18 cellular contexts compared by ENCODE assay signal in the genomic region with DNA sequence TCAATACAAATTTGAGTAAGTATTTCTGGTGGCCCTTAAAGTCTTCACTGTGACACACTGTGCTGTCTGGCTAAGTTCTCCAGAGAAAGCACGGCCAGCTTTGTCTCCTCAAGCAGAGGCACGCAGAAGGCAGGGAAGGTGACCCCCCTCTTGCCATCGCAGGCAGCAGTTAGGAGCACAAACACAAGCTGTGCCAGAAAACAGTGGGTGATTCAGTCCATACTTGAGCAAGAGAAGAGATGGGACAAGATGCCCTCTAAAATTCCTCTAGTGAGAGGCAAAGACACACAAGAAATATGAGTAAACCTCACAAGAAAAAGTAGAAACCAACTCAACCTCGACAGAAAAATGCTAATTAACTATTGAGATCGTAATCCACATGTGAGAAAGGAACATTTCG.
"Had no signal": no experiment of that assay in that cellular context is flagged by ENCODE, and none has a peak within 500 bp of the region (broad histone marks: within the 10 kb centered on the region; RNA-seq: fewer than 3 reads in every experiment).

No MANE protein-coding gene starts in this region.

- H3K27ac Mint-ChIP-seq: activated CD4-positive, alpha-beta T cell treated with anti-CD3 and anti-CD28 coated beads, Interleukin-2, amount 10 ng/mL, durations not matched to agents 7 days and 5 days; activated CD8-positive, alpha-beta T cell treated with anti-CD3 and anti-CD28 coated beads, Interleukin-2, amount 10 ng/mL, durations not matched to agents 7 days and 5 days; activated naive CD4-positive, alpha-beta T cell treated with anti-CD3 and anti-CD28 coated beads for 36 hours; activated T-cell treated with anti-CD3 and anti-CD28 coated beads, Interleukin-2, amount 50 U/mL, for 24 hours; activated T-helper 2 cell treated with anti-CD3 and anti-CD28 coated beads, Interferon-gamma antibody, Interleukin-2, Interleukin-4, amounts not matched to agents 10 μg/mL and 5 μg/mL and 100 μg/mL, durations not matched to agents 14 hours and 24 hours and 36 hours; dendritic cell treated with granulocyte-macrophage colony-stimulating factor and Interleukin-4, amounts not matched to agents 40 ng/mL and 50 ng/mL, for 4 days; nephron; T-helper 1 cell treated with Interleukin-12 subunit alpha and Interleukin-12 subunit beta and Interleukin-4 antibody, amounts not matched to agents 30 μg/mL and 1 μg/mL, for 36 hours had no signal

- H3K4me3 ChIP-seq: gastroesophageal sphincter, right lobe of liver, smooth muscle cell, stomach had no signal

- H3K4me3 Mint-ChIP-seq: activated CD4-positive, alpha-beta T cell treated with anti-CD3 and anti-CD28 coated beads, Interleukin-2, amount 10 ng/mL, durations not matched to agents 7 days and 5 days; activated CD8-positive, alpha-beta T cell treated with anti-CD3 and anti-CD28 coated beads, Interleukin-2, amount 10 ng/mL, durations not matched to agents 7 days and 5 days; activated naive CD4-positive, alpha-beta T cell treated with anti-CD3 and anti-CD28 coated beads for 36 hours; activated T-cell treated with anti-CD3 and anti-CD28 coated beads, Interleukin-2, amount 50 U/mL, for 24 hours; dendritic cell treated with granulocyte-macrophage colony-stimulating factor and Interleukin-4, amounts not matched to agents 40 ng/mL and 50 ng/mL, for 4 days; nephron; T-helper 1 cell treated with Interleukin-12 subunit alpha and Interleukin-12 subunit beta and Interleukin-4 antibody, amounts not matched to agents 30 μg/mL and 1 μg/mL, for 36 hours had no signal

- H3K4me1 Mint-ChIP-seq: activated CD4-positive, alpha-beta T cell treated with anti-CD3 and anti-CD28 coated beads, Interleukin-2, amount 10 ng/mL, durations not matched to agents 7 days and 5 days; nephron had no signal

- DNase-seq: activated CD4-positive, alpha-beta T cell treated with anti-CD3 and anti-CD28 coated beads, Interleukin-2, amount 10 ng/mL, durations not matched to agents 7 days and 5 days; activated CD8-positive, alpha-beta T cell treated with anti-CD3 and anti-CD28 coated beads, Interleukin-2, amount 10 ng/mL, durations not matched to agents 7 days and 5 days; activated naive CD4-positive, alpha-beta T cell treated with anti-CD3 and anti-CD28 coated beads for 36 hours; activated T-cell treated with anti-CD3 and anti-CD28 coated beads, Interleukin-2, amount 50 U/mL, for 24 hours; effector CD8-positive, alpha-beta T cell; midbrain; nucleus accumbens; right lobe of liver; stimulated activated CD4-positive, alpha-beta T cell treated with anti-CD3 and anti-CD28 coated beads, Interleukin-4, amount 100 ng/mL, for 1 hour; stomach; trophoblast cell had no signal

- H3K9me3 ChIP-seq: gastroesophageal sphincter, right lobe of liver, stomach had no signal

- H3K9me3 Mint-ChIP-seq: activated CD4-positive, alpha-beta T cell treated with anti-CD3 and anti-CD28 coated beads, Interleukin-2, amount 10 ng/mL, durations not matched to agents 7 days and 5 days; activated T-cell treated with anti-CD3 and anti-CD28 coated beads, Interleukin-2, amount 50 U/mL, for 24 hours; activated T-helper 2 cell treated with anti-CD3 and anti-CD28 coated beads, Interferon-gamma antibody, Interleukin-2, Interleukin-4, amounts not matched to agents 10 μg/mL and 5 μg/mL and 100 μg/mL, durations not matched to agents 14 hours and 24 hours and 36 hours; dendritic cell treated with granulocyte-macrophage colony-stimulating factor and Interleukin-4, amounts not matched to agents 40 ng/mL and 50 ng/mL, for 4 days; nephron; T-helper 1 cell treated with Interleukin-12 subunit alpha and Interleukin-12 subunit beta and Interleukin-4 antibody, amounts not matched to agents 30 μg/mL and 1 μg/mL, for 36 hours had no signal

- H3K27ac ChIP-seq: gastroesophageal sphincter, right lobe of liver, stomach had no signal

- ATAC-seq: activated CD4-positive, CD25-positive, alpha-beta regulatory T cell treated with anti-CD3 and anti-CD28 coated beads, Interleukin-2, amount 50 U/mL, for 24 hours; activated CD8-positive, alpha-beta T cell treated with anti-CD3 and anti-CD28 coated beads, Interleukin-2, amount 10 ng/mL, durations not matched to agents 7 days and 5 days; gastroesophageal sphincter; right lobe of liver had no signal

- H3K27me3 ChIP-seq: gastroesophageal sphincter, right lobe of liver, stomach had no signal

- H3K27me3 Mint-ChIP-seq: activated CD4-positive, alpha-beta T cell treated with anti-CD3 and anti-CD28 coated beads, Interleukin-2, amount 10 ng/mL, durations not matched to agents 7 days and 5 days; activated T-cell treated with anti-CD3 and anti-CD28 coated beads, Interleukin-2, amount 50 U/mL, for 24 hours; dendritic cell treated with granulocyte-macrophage colony-stimulating factor and Interleukin-4, amounts not matched to agents 40 ng/mL and 50 ng/mL, for 4 days had no signal

- H3K4me1 ChIP-seq: gastroesophageal sphincter, right lobe of liver had no signal
